Comparison of ENCODE assay signal across 15 cellular contexts in the genomic region with DNA sequence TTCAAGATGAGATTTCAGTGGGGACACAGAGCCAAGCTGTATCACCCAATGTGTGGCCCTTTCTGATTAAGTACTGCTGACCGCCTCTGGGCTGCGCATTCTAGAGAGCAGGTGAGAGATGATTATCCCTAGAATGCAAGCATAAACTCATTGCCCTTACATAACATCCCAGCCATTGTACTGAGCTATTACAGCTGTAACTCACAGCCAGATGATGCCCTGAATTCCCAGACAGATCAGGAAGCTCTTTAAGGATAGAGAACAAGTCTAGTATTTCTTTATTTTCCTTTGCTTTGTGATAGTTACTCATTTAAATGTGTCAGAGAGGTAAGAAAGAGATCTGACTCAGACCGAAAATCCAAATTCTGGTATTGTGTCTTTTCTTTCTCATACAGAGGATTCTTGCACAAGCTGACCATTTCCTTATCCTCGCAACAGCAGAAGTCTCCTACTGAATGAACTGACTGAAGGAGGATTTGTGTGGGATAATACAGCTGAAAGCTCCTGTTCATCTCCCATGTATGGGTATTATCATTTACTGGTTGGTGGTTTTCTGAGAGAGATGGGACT.
"Had no signal": no experiment of that assay in that cellular context is flagged by ENCODE, and none has a peak within 500 bp of the region (broad histone marks: within the 10 kb centered on the region; RNA-seq: fewer than 3 reads in every experiment).

No MANE protein-coding gene starts in this region.

- H3K4me1 Mint-ChIP-seq: neural crest cell had no signal

- H3K27ac Mint-ChIP-seq: activated CD4-positive, alpha-beta memory T cell treated with anti-CD3 and anti-CD28 coated beads for 36 hours; activated naive CD8-positive, alpha-beta T cell treated with anti-CD3 and anti-CD28 coated beads for 36 hours had no signal

- H3K27ac ChIP-seq: gastroesophageal sphincter, left ventricle myocardium inferior, ovary, upper lobe of left lung had no signal

- H3K4me1 ChIP-seq: gastroesophageal sphincter, left ventricle myocardium inferior had no signal

- H3K9me3 Mint-ChIP-seq: activated CD4-positive, alpha-beta memory T cell treated with anti-CD3 and anti-CD28 coated beads for 36 hours; activated naive CD8-positive, alpha-beta T cell treated with anti-CD3 and anti-CD28 coated beads for 36 hours; activated T-cell treated with anti-CD3 and anti-CD28 coated beads, Interleukin-2, amount 50 U/mL, for 4 hours; neural crest cell had no signal

- ATAC-seq: activated T-cell treated with anti-CD3 and anti-CD28 coated beads, Interleukin-2, amount 50 U/mL, for 4 hours; gastroesophageal sphincter; stimulated activated naive CD8-positive, alpha-beta T cell treated with anti-CD3 and anti-CD28 coated beads, Interleukin-15, Interleukin-2, amounts not matched to agents 100 U/mL and 50 U/mL, for 24 hours had no signal

- H3K36me3 ChIP-seq: gastroesophageal sphincter, left ventricle myocardium inferior, ovary, upper lobe of left lung had no signal

- H3K9me3 ChIP-seq: gastroesophageal sphincter, left ventricle myocardium inferior, ovary, upper lobe of left lung had no signal

- H3K4me3 Mint-ChIP-seq: activated CD4-positive, alpha-beta memory T cell treated with anti-CD3 and anti-CD28 coated beads for 36 hours; activated naive CD8-positive, alpha-beta T cell treated with anti-CD3 and anti-CD28 coated beads for 36 hours; activated T-cell treated with anti-CD3 and anti-CD28 coated beads, Interleukin-2, amount 50 U/mL, for 4 hours; neural crest cell had no signal

- DNase-seq: activated CD4-positive, alpha-beta memory T cell treated with anti-CD3 and anti-CD28 coated beads for 36 hours; activated gamma-delta T cell treated with Interleukin-2 at 50 U/mL for 16 hours; activated naive CD8-positive, alpha-beta T cell treated with anti-CD3 and anti-CD28 coated beads for 36 hours; activated T-cell treated with anti-CD3 and anti-CD28 coated beads, Interleukin-2, amount 50 U/mL, for 4 hours; anterior cingulate cortex; kidney; left ventricle myocardium inferior; mesenchymal stem cell; ovary; stimulated activated CD4-positive, alpha-beta T cell treated with anti-CD3 and anti-CD28 coated beads, Interleukin-2, amount 100 ng/mL, for 48 hours; stimulated activated naive CD8-positive, alpha-beta T cell treated with anti-CD3 and anti-CD28 coated beads, Interleukin-15, Interleukin-2, amounts not matched to agents 100 U/mL and 50 U/mL, for 24 hours; T-helper 2 cell; upper lobe of left lung had no signal

- H3K4me3 ChIP-seq: gastroesophageal sphincter, left ventricle myocardium inferior, ovary, upper lobe of left lung had no signal

- H3K36me3 Mint-ChIP-seq: activated CD4-positive, alpha-beta memory T cell treated with anti-CD3 and anti-CD28 coated beads for 36 hours; activated naive CD8-positive, alpha-beta T cell treated with anti-CD3 and anti-CD28 coated beads for 36 hours had no signal

- H3K27me3 ChIP-seq: gastroesophageal sphincter, ovary, upper lobe of left lung had no signal
